In the genomic region with DNA sequence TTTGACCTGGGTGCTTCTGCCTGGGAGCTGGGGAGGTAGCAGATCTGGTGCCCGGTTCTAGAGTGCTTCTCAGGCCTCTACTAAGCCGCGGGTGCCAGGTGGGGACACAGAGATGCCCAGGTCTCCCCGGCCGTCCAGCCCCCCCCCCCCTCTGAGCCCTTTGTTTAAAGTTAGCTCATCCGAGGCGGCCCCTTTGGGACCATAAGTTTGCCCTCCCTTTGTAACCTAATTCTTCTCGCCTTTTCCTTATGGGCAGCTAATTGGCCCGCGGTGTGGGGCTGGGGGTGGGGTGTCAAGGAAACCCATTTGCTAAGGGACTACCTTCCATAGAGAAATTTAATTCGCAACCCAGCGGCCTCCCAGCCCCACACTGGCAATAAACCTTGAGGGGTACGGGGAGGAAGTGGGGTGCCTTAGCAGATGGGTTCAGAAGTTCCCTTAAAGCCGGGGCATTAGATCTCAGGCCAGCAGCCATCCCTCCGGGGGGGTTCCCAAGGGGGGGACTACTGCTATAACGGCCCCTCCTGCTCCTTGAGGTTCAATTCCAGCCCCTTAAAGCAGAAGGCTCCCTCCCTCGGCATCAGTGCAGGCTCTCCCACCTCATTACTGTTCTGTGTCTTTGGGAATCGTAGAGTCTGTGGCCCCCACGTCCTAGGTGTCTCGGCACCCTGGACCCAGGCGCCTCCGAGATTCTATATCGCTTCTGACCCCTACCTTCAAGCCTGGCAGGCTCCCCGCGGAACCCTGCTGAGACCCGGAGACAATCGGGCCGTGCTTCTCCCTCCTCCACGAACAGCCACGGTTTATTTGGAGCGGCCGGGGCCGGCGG, we compare ENCODE assay signal across 11 cellular contexts. TPM values are rescaled to one million over a fixed set of nuclear protein-coding genes. Genes with fewer than 3 reads are reported as not detected.
DNase-seq lines count a peak whose midpoint lies in the region; ATAC-seq, FAIRE-seq and TF ChIP-seq lines count a peak whose summit lies in the region.
"Had no signal": no experiment of that assay in that cellular context is flagged by ENCODE, and none has a peak within 500 bp of the region (broad histone marks: within the 10 kb centered on the region; RNA-seq: fewer than 3 reads in every experiment).

No MANE protein-coding gene starts in this region.

- H3K36me3 Mint-ChIP-seq in CD8-positive, alpha-beta memory T cell = no peaks in the 10 kb centered on the region
- peaks cover 13% of the 10 kb centered on the region for H3K36me3 Mint-ChIP-seq in endothelial cell (ENCODE audit: low read depth, unreplicated experiment)

- intact Hi-C loops in pancreas (cut with DNase I) = no loop called here

- no peaks in the 10 kb centered on the region for H3K9me3 ChIP-seq in CD8-positive, alpha-beta memory T cell (ENCODE audit: low read length)
- H3K9me3 ChIP-seq in pancreas = no peaks in the 10 kb centered on the region

- DNase-seq in CD8-positive, alpha-beta memory T cell = peak in 1 of 5 donors; percentile 30
- no peak for DNase-seq in LNCaP clone FGC (ENCODE audit: low read depth)
- DNase-seq in endothelial cell (ENCODE audit: low spot score) = no peak
- DNase-seq in pancreas = peak; percentile 35 to 78 (median 50)
- no peak for DNase-seq in NCI-H2029 (lab: John Stamatoyannopoulos, UW)
- DNase-seq: midbrain, NCI-H1694 treated with DMSO at 0.1 percent for 48 hours, SW 1271 had no signal

- peaks cover 63% of the 10 kb centered on the region in 2 donors for H3K27me3 Mint-ChIP-seq in CD8-positive, alpha-beta memory T cell
- peaks cover 25% of the 10 kb centered on the region for H3K27me3 Mint-ChIP-seq in endothelial cell (ENCODE audit: unreplicated experiment)

- TF ChIP-seq CTCF in LNCaP clone FGC (IDR thresholded peaks at IDR 0.05; ENCODE audit: control insufficient read depth, extremely low read depth, insufficient read depth) (no peak), endothelial cell (IDR thresholded peaks at IDR 0.05; ENCODE audit: unreplicated experiment) (no peak), pancreas (IDR thresholded peaks at IDR 0.05) (no peak)

- peak in 1 of 4 donors; percentile 2 for ATAC-seq in pancreas
- no peak for ATAC-seq in GM19397 (IDR thresholded peaks at IDR 0.05; ENCODE audit: unreplicated experiment)
- no peak for ATAC-seq in HG03196 (IDR thresholded peaks at IDR 0.05; ENCODE audit: unreplicated experiment)
- ATAC-seq in GM21526 (IDR thresholded peaks at IDR 0.05; ENCODE audit: low FRiP score, unreplicated experiment) = no peak

- POLR2A ChIA-PET in CD8-positive, alpha-beta memory T cell (lab: Charles Lee) = no interaction called here

- no peaks in the 10 kb centered on the region for H3K9me3 Mint-ChIP-seq in CD8-positive, alpha-beta memory T cell
- no peaks in the 10 kb centered on the region for H3K9me3 Mint-ChIP-seq in endothelial cell (ENCODE audit: unreplicated experiment)

- no peaks in the 10 kb centered on the region for H3K36me3 ChIP-seq in CD8-positive, alpha-beta memory T cell (ENCODE audit: insufficient read depth, low read length)
- no peaks in the 10 kb centered on the region for H3K36me3 ChIP-seq in pancreas

- 15 to 24% methylated on average over 33 to 34 of the region's 34 CpGs for WGBS in pancreas, 2 donors

- H3K4me3 ChIP-seq in CD8-positive, alpha-beta memory T cell (ENCODE audit: low read length) = peak overlapping the region; percentile 19
- H3K4me3 ChIP-seq in LNCaP clone FGC (ENCODE audit: low read depth, low read length) (peak overlapping the region; percentile 94), pancreas (peak overlapping the region; percentile 28 to 73 (median 57))

- H3K27ac ChIP-seq in CD8-positive, alpha-beta memory T cell (ENCODE audit: low read depth, low read length) = peak overlapping the region; percentile 76
- H3K27ac ChIP-seq in pancreas = peak overlapping the region; percentile 95 to 97 (median 96)

- peaks cover 34% of the 10 kb centered on the region for H3K4me1 ChIP-seq in CD8-positive, alpha-beta memory T cell (ENCODE audit: insufficient read depth, low read length)
- peaks cover 0 to 6% (median 0%) of the 10 kb centered on the region in 3 donors for H3K4me1 ChIP-seq in pancreas

- no peak for FAIRE-seq in pancreas (lab: Jason Lieb, UNC)

- H3K27ac Mint-ChIP-seq in CD8-positive, alpha-beta memory T cell = no peak overlapping the region
- no peak overlapping the region for H3K27ac Mint-ChIP-seq in endothelial cell (ENCODE audit: unreplicated experiment)

- H3K4me1 Mint-ChIP-seq in CD8-positive, alpha-beta memory T cell = peaks cover 15 to 60% (median 30%) of the 10 kb centered on the region in 3 donors
- peaks cover 30% of the 10 kb centered on the region for H3K4me1 Mint-ChIP-seq in endothelial cell (ENCODE audit: unreplicated experiment)

- CTCF ChIA-PET in CD8-positive, alpha-beta memory T cell (lab: Charles Lee) = interaction anchor here (1.2 kb wide), 1 partner anchor 9 kb away, joined by 4 read pairs; no protein-coding TSS in a partner anchor

- peaks cover 62% of the 10 kb centered on the region for H3K27me3 ChIP-seq in CD8-positive, alpha-beta memory T cell (ENCODE audit: insufficient read depth, low read length, poor library complexity, severe bottlenecking)
- H3K27me3 ChIP-seq in pancreas = no peaks in the 10 kb centered on the region

- H3K4me3 Mint-ChIP-seq in CD8-positive, alpha-beta memory T cell = peak overlapping the region in 4 of 7 donors; percentile 41 to 81 (median 64)
- peak overlapping the region; percentile 87 for H3K4me3 Mint-ChIP-seq in endothelial cell (ENCODE audit: unreplicated experiment)

RNA-seq across cellular contexts. Expression of gene GATA2, which starts 1.7 kb away (rescaled TPM):
- total RNA-seq in CD8-positive, alpha-beta memory T cell = not detected
- polyA plus RNA-seq in CD8-positive, alpha-beta memory T cell = not detected
- total RNA-seq in endothelial cell (ENCODE audit: unreplicated experiment) (37.9 TPM), pancreas (10 to 100 TPM in 5 of 6 donors, 1 to 10 TPM in 1; 6.2 to 17.1 (median 11.1) TPM)
- polyA plus RNA-seq in pancreas = 10 to 100 TPM in 1 of 2 donors, 1 to 10 TPM in 1; 7.3 to 15.8 TPM

RNA-seq across cellular contexts. Expression of gene DNAJB8, which starts 24.6 kb away (rescaled TPM):
- total RNA-seq in CD8-positive, alpha-beta memory T cell = not detected
- not detected for polyA plus RNA-seq in CD8-positive, alpha-beta memory T cell
- total RNA-seq in endothelial cell (ENCODE audit: unreplicated experiment) = not detected
- total RNA-seq in pancreas = not detected
- polyA plus RNA-seq in pancreas = not detected

Comparison
In these comparisons a context has a peak if more than half of its experiments do, and no peak if none do; other contexts are left out.
1. DNase-seq: peak in pancreas (6 of 6); none in LNCaP clone FGC (single experiment), endothelial cell (single experiment) and NCI-H2029 (single experiment).
2. H3K4me3 ChIP-seq: peak in every context shown above with its lines; median percentile 94 in LNCaP clone FGC; 57 in pancreas; 19 in CD8-positive, alpha-beta memory T cell.
3. RNA of gene GATA2, which starts 1.7 kb away (total RNA-seq): 37.9 TPM in endothelial cell (single experiment) and 6.2 to 17.1 TPM in pancreas; not detected in CD8-positive, alpha-beta memory T cell; every median in the first group is over 4 times any median in the second.